ENCODE assay signal across 1 cellular context in genomic region chr14:50532502-50533313, GRCh38.
TF ChIP-seq lines count a peak whose summit lies in the region.

MAP4K5 (minus strand) TSS chr14:50532569; CDS start chr14:50532049, 520 bp downstream.

TF ChIP-seq in HepG2, 621 proteins besides CTCF, POLR2A, EP300 and RAD21 (continued from another document and continues in another):
- no peak for TF ChIP-seq TRAFD1 (CRISPR knock-in tag; IDR thresholded peaks at IDR 0.05; ENCODE audit: borderline replicate concordance)
- no peak for TF ChIP-seq ZMAT5 (CRISPR knock-in tag; IDR thresholded peaks at IDR 0.05; ENCODE audit: borderline replicate concordance, low read depth)
- no peak for TF ChIP-seq SP2 (CRISPR knock-in tag; IDR thresholded peaks at IDR 0.05)
- TF ChIP-seq MTF1 (CRISPR knock-in tag; IDR thresholded peaks at IDR 0.05), result no peak
- peak; percentile 80 for TF ChIP-seq FOXC1 (CRISPR knock-in tag; IDR thresholded peaks at IDR 0.05; ENCODE audit: borderline replicate concordance)
- TF ChIP-seq DNMT3B (CRISPR knock-in tag; conservative IDR thresholded peaks at IDR 0.05), result no peak
- TF ChIP-seq CREM (IDR thresholded peaks at IDR 0.05), result no peak
- no peak; the same call in 1 of the 2 replicates for TF ChIP-seq CREM (CRISPR knock-in tag; IDR thresholded peaks at IDR 0.05)
- no peak for TF ChIP-seq ZNF367 (CRISPR knock-in tag; IDR thresholded peaks at IDR 0.05; ENCODE audit: borderline replicate concordance)
- peak; percentile 78 for TF ChIP-seq GMEB1 (CRISPR knock-in tag; IDR thresholded peaks at IDR 0.05; ENCODE audit: borderline replicate concordance)
- 0 out of 2 replicates have a peak, but pooled peaks have one; percentile 28 for TF ChIP-seq ZNF121 (CRISPR knock-in tag; IDR thresholded peaks at IDR 0.05)
- TF ChIP-seq ZSCAN9 (CRISPR knock-in tag; IDR thresholded peaks at IDR 0.05; ENCODE audit: borderline replicate concordance), result peak; percentile 59; the same call in 1 of the 2 replicates
- 0 out of 2 replicates have a peak, but pooled peaks have one; percentile 8 for TF ChIP-seq RFX5 (IDR thresholded peaks at IDR 0.05; ENCODE audit: low read depth, low read length)
- TF ChIP-seq BCLAF1 (IDR thresholded peaks at IDR 0.05), result no peak
- peak; percentile 41; the same call in 1 of the 2 replicates for TF ChIP-seq KDM4B (CRISPR knock-in tag; IDR thresholded peaks at IDR 0.05)
- no peak for TF ChIP-seq ZNF530 (CRISPR knock-in tag; IDR thresholded peaks at IDR 0.05; ENCODE audit: low read depth)
- TF ChIP-seq HMGXB3 (CRISPR knock-in tag; IDR thresholded peaks at IDR 0.05; ENCODE audit: borderline replicate concordance), result 0 out of 2 replicates have a peak, but pooled peaks have one; percentile 54
- no peak; the same call in 1 of the 2 replicates for TF ChIP-seq E2F2 (CRISPR knock-in tag; IDR thresholded peaks at IDR 0.05; ENCODE audit: borderline replicate concordance)
- TF ChIP-seq HMG20A (CRISPR knock-in tag; IDR thresholded peaks at IDR 0.05; ENCODE audit: borderline replicate concordance), result no peak; the same call in 1 of the 2 replicates
- 0 out of 2 replicates have a peak, but pooled peaks have one; percentile 61 for TF ChIP-seq PAX8 (CRISPR knock-in tag; IDR thresholded peaks at IDR 0.05; ENCODE audit: borderline replicate concordance)
- no peak for TF ChIP-seq ATM (IDR thresholded peaks at IDR 0.05; ENCODE audit: borderline replicate concordance)
- 0 out of 2 replicates have a peak, but pooled peaks have one; percentile 19 for TF ChIP-seq ZNF362 (CRISPR knock-in tag; IDR thresholded peaks at IDR 0.05; ENCODE audit: borderline replicate concordance)
- TF ChIP-seq HOXD1 (CRISPR knock-in tag; IDR thresholded peaks at IDR 0.05), result no peak
- TF ChIP-seq MIER3 (CRISPR knock-in tag; IDR thresholded peaks at IDR 0.05; ENCODE audit: borderline replicate concordance), result peak; percentile 45; the same call in 1 of the 2 replicates
- TF ChIP-seq MZF1 (CRISPR knock-in tag; IDR thresholded peaks at IDR 0.05; ENCODE audit: borderline replicate concordance), result no peak
- no peak for TF ChIP-seq SETDB1 (CRISPR knock-in tag; IDR thresholded peaks at IDR 0.05; ENCODE audit: borderline replicate concordance)
- TF ChIP-seq MXD3 (CRISPR knock-in tag; IDR thresholded peaks at IDR 0.05), result peak; percentile 71
- TF ChIP-seq ZNF879 (CRISPR knock-in tag; IDR thresholded peaks at IDR 0.05), result no peak; the same call in 1 of the 2 replicates
- TF ChIP-seq KDM2A (CRISPR knock-in tag; IDR thresholded peaks at IDR 0.05; ENCODE audit: borderline replicate concordance, low read depth), result peak; percentile 82; the same call in 1 of the 2 replicates
- no peak for TF ChIP-seq TCF12 (IDR thresholded peaks at IDR 0.05)
- no peak for TF ChIP-seq TCF12 (CRISPR knock-in tag; IDR thresholded peaks at IDR 0.05)
- 0 out of 2 replicates have a peak, but pooled peaks have one; percentile 28 for TF ChIP-seq ZNF513 (CRISPR knock-in tag; conservative IDR thresholded peaks at IDR 0.05)
- peak; percentile 15; the same call in 1 of the 2 replicates for TF ChIP-seq HINFP (CRISPR knock-in tag; IDR thresholded peaks at IDR 0.05; ENCODE audit: low read depth)
- no peak for TF ChIP-seq ZNF780A (CRISPR knock-in tag; IDR thresholded peaks at IDR 0.05)
- TF ChIP-seq TMF1 (CRISPR knock-in tag; IDR thresholded peaks at IDR 0.05; ENCODE audit: low read depth), result peak; percentile 63
- no peak for TF ChIP-seq ZBTB34 (CRISPR knock-in tag; IDR thresholded peaks at IDR 0.05)
- TF ChIP-seq ADNP (CRISPR knock-in tag; IDR thresholded peaks at IDR 0.05), result no peak
- no peak; the same call in 1 of the 2 replicates for TF ChIP-seq ZC3H4 (CRISPR knock-in tag; IDR thresholded peaks at IDR 0.05; ENCODE audit: borderline replicate concordance)
- TF ChIP-seq CREB3 (CRISPR knock-in tag; IDR thresholded peaks at IDR 0.05), result no peak
- no peak for TF ChIP-seq ZZZ3 (CRISPR knock-in tag; IDR thresholded peaks at IDR 0.05; ENCODE audit: borderline replicate concordance)
